Comparison of ENCODE assay signal across 1 cellular context in genomic region chr3:115623414-115623868, GRCh38.
A peak's percentile ranks its signal among the peaks of the same experiment; 100 is the strongest.
TF ChIP-seq lines count a peak whose summit lies in the region.

A gene with protein sequence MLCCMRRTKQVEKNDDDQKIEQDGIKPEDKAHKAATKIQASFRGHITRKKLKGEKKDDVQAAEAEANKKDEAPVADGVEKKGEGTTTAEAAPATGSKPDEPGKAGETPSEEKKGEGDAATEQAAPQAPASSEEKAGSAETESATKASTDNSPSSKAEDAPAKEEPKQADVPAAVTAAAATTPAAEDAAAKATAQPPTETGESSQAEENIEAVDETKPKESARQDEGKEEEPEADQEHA (plus strand): TSS chr3:115623510. CDS start chr3:115623690, 180 bp downstream.

TF ChIP-seq in SK-N-SH, 30 proteins besides CTCF, POLR2A, EP300 and RAD21 (continued from another document):
- peak; percentile 93 for TF ChIP-seq CHD2 (IDR thresholded peaks at IDR 0.05; ENCODE audit: low read length, partially characterized antibody)
- TF ChIP-seq, protein P1, sequence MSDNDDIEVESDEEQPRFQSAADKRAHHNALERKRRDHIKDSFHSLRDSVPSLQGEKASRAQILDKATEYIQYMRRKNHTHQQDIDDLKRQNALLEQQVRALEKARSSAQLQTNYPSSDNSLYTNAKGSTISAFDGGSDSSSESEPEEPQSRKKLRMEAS (IDR thresholded peaks at IDR 0.05; ENCODE audit: low read depth): peak; percentile 93
